Comparison of ENCODE assay signal across 1 cellular context in the genomic region with DNA sequence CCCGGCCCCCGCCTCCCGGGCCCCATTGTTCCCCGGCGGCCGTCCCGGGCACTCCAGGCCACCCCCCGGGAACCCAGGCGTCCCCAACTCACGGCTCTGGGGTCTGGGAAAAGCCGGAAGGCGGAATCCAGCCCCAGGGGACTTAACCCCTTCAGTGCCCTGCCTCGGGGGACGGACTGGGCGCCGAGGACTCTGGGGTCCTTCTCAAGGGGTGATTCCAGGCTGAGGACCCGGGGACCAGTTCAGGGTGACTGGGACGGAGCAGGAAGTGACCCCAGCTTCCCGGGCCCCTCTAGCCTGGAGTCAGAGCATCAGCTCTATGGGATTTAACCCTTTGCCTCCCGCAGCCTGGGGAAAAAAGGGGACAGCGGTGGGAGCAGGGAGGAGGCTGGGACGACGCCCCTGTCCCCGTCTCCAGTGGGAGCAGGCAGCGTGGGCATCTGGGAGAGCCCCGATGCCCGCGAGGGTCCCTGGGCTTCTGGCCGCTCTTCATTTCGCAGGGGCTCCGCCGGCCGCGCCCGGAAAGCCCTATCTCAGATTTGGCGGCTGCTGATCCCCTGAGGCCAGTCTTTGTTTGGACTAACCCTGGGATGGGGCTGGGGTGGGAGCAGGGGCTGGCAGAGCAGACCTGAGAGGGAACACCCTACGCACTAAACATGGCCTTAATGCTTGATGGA.
TF ChIP-seq lines count a peak whose summit lies in the region.

A gene (minus strand): TSS at position 270 of the 677 bp plus-strand sequence. CDS start 2,723 bp downstream, outside the sequence.

TF ChIP-seq in SK-N-SH, 30 proteins besides CTCF, POLR2A, EP300 and RAD21 (continued from another document):
- TF ChIP-seq MXI1 (IDR thresholded peaks at IDR 0.05; ENCODE audit: low read depth, low read length), result peak; percentile 36; the same call in 1 of the 2 replicates
- no peak for TF ChIP-seq GATA2 (CRISPR knock-in tag; IDR thresholded peaks at IDR 0.05)
- peak; percentile 86 for TF ChIP-seq ELF1 (IDR thresholded peaks at IDR 0.05)
- TF ChIP-seq POLR2AphosphoS5 (IDR thresholded peaks at IDR 0.05; ENCODE audit: low read depth, low read length), result peak; percentile 55
- no peak for TF ChIP-seq MEF2A (IDR thresholded peaks at IDR 0.05; ENCODE audit: borderline replicate concordance, low read depth)
- TF ChIP-seq FOXJ3 (CRISPR knock-in tag; IDR thresholded peaks at IDR 0.05), result no peak
- TF ChIP-seq FOXM1 (IDR thresholded peaks at IDR 0.05; ENCODE audit: low read depth), result no peak
- peak; percentile 32; the same call in 1 of the 2 replicates for TF ChIP-seq YY1 (IDR thresholded peaks at IDR 0.05; ENCODE audit: low read depth)
- TF ChIP-seq, protein P1, sequence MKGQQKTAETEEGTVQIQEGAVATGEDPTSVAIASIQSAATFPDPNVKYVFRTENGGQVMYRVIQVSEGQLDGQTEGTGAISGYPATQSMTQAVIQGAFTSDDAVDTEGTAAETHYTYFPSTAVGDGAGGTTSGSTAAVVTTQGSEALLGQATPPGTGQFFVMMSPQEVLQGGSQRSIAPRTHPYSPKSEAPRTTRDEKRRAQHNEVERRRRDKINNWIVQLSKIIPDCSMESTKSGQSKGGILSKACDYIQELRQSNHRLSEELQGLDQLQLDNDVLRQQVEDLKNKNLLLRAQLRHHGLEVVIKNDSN (IDR thresholded peaks at IDR 0.05; ENCODE audit: borderline replicate concordance, low read depth), result no peak
- peak; percentile 96 for TF ChIP-seq TAF1 (IDR thresholded peaks at IDR 0.05; ENCODE audit: borderline replicate concordance, low read depth, low read length)
- peak; percentile 86 for TF ChIP-seq GABPA (IDR thresholded peaks at IDR 0.05; ENCODE audit: low read depth)
- TF ChIP-seq, protein P2, sequence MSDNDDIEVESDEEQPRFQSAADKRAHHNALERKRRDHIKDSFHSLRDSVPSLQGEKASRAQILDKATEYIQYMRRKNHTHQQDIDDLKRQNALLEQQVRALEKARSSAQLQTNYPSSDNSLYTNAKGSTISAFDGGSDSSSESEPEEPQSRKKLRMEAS (IDR thresholded peaks at IDR 0.05; ENCODE audit: low read depth), result peak; percentile 56; the same call in 1 of the 2 replicates
